23 cellular contexts compared by ENCODE assay signal in genomic region chr7:71191766-71192165, GRCh38. TPM values are rescaled to one million over a fixed set of nuclear protein-coding genes. Genes with fewer than 3 reads are reported as not detected.
"Had no signal": no experiment of that assay in that cellular context is flagged by ENCODE, and none has a peak within 500 bp of the region (broad histone marks: within the 10 kb centered on the region; RNA-seq: fewer than 3 reads in every experiment).

No MANE protein-coding gene starts in this region.

- H3K27ac ChIP-seq: VCaP had no signal

- H3K4me3 Mint-ChIP-seq: activated CD4-positive, alpha-beta memory T cell treated with anti-CD3 and anti-CD28 coated beads, Interleukin-2, amount 10 ng/mL, durations not matched to agents 7 days and 5 days; activated CD4-positive, alpha-beta T cell treated with anti-CD3 and anti-CD28 coated beads for 36 hours; activated naive CD4-positive, alpha-beta T cell treated with anti-CD3 and anti-CD28 coated beads for 36 hours; activated naive CD8-positive, alpha-beta T cell; activated T-helper 17 cell treated with anti-CD3 and anti-CD28 coated beads, Interleukin-2, amount 50 U/mL, for 72 hours had no signal

- ATAC-seq: activated CD4-positive, alpha-beta T cell treated with anti-CD3 and anti-CD28 coated beads for 36 hours; activated T-helper 17 cell treated with anti-CD3 and anti-CD28 coated beads, Interleukin-2, amount 50 U/mL, for 72 hours had no signal

- H3K27ac Mint-ChIP-seq: activated CD4-positive, alpha-beta memory T cell treated with anti-CD3 and anti-CD28 coated beads, Interleukin-2, amount 10 ng/mL, durations not matched to agents 7 days and 5 days; activated CD4-positive, alpha-beta T cell treated with anti-CD3 and anti-CD28 coated beads for 36 hours; activated naive CD4-positive, alpha-beta T cell treated with anti-CD3 and anti-CD28 coated beads for 36 hours; activated naive CD8-positive, alpha-beta T cell; activated T-helper 17 cell treated with anti-CD3 and anti-CD28 coated beads, Interleukin-2, amount 50 U/mL, for 72 hours had no signal

- H3K4me1 Mint-ChIP-seq: activated CD4-positive, alpha-beta memory T cell treated with anti-CD3 and anti-CD28 coated beads, Interleukin-2, amount 10 ng/mL, durations not matched to agents 7 days and 5 days; activated CD4-positive, alpha-beta T cell treated with anti-CD3 and anti-CD28 coated beads for 36 hours; activated T-helper 17 cell treated with anti-CD3 and anti-CD28 coated beads, Interleukin-2, amount 50 U/mL, for 72 hours had no signal

- DNase-seq: activated CD4-positive, alpha-beta memory T cell treated with anti-CD3 and anti-CD28 coated beads, Interleukin-2, amount 10 ng/mL, durations not matched to agents 7 days and 5 days; activated CD4-positive, alpha-beta T cell treated with anti-CD3 and anti-CD28 coated beads for 36 hours; activated CD4-positive, alpha-beta T cell treated with anti-CD3 and anti-CD28 coated beads, Interleukin-2, amount 50 U/mL, for 1 hour; activated gamma-delta T cell; activated naive CD4-positive, alpha-beta T cell treated with anti-CD3 and anti-CD28 coated beads for 36 hours; activated T-cell treated with anti-CD3 and anti-CD28 coated beads for 4 hours; activated T-cell treated with anti-CD3 and anti-CD28 coated beads, Interleukin-2, amount 50 U/mL, for 48 hours; Kasumi-1; KBM-7; NCI-H1092; NCI-H1417; NCI-H1930; NCI-H510A treated with DMSO at 0.1 percent for 48 hours; NCI-H748 treated with DMSO at 0.1 percent for 48 hours; SIG-M5; T-helper 1 cell had no signal

- H3K36me3 Mint-ChIP-seq: activated naive CD8-positive, alpha-beta T cell had no signal

- H3K27me3 Mint-ChIP-seq: activated CD4-positive, alpha-beta memory T cell treated with anti-CD3 and anti-CD28 coated beads, Interleukin-2, amount 10 ng/mL, durations not matched to agents 7 days and 5 days; activated CD4-positive, alpha-beta T cell treated with anti-CD3 and anti-CD28 coated beads for 36 hours; activated naive CD8-positive, alpha-beta T cell; activated T-helper 17 cell treated with anti-CD3 and anti-CD28 coated beads, Interleukin-2, amount 50 U/mL, for 72 hours had no signal

RNA-seq across cellular contexts. Expression of gene GALNT17, which starts 59.8 kb away (rescaled TPM):
- total RNA-seq: activated CD4-positive, alpha-beta memory T cell treated with anti-CD3 and anti-CD28 coated beads, Interleukin-2, amount 10 ng/mL, durations not matched to agents 7 days and 5 days; activated CD4-positive, alpha-beta T cell treated with anti-CD3 and anti-CD28 coated beads for 36 hours; activated CD8-positive, alpha-beta memory T cell treated with anti-CD3 and anti-CD28 coated beads for 36 hours; activated naive CD4-positive, alpha-beta T cell treated with anti-CD3 and anti-CD28 coated beads for 36 hours; activated T-helper 17 cell treated with anti-CD3 and anti-CD28 coated beads, Interleukin-2, amount 50 U/mL, for 72 hours; OCI-LY7; RPMI7951; T-helper 2 cell treated with Interferon-gamma antibody and Interleukin-4, amounts not matched to agents 100 ng/mL and 5 ng/mL, for 36 hours had no signal
